In the genomic region with DNA sequence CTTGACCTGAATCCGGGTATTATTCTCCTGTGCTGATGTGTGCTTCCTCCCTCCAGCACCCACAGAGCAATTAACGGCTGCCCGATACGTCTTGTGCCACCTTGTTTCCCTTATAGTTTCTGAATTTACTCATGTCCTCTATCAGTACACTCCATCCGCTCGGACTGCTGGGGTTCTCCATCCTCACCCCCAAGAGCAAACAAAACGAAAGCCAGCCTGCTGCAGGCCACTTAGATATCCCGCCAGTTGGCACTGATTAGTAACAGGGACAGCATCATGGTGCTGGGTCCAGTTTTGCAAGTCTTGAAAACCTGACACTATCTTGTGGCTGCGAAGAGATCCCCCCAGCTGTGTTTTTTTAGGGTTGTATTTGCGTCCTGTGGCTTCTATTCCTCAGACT, we compare ENCODE assay signal across 18 cellular contexts.
DNase-seq lines count a peak whose midpoint lies in the region; ATAC-seq and TF ChIP-seq lines count a peak whose summit lies in the region.
"Had no signal": no experiment of that assay in that cellular context is flagged by ENCODE, and none has a peak within 500 bp of the region (broad histone marks: within the 10 kb centered on the region; RNA-seq: fewer than 3 reads in every experiment).

No MANE protein-coding gene starts in this region.

- H2AFZ ChIP-seq in smooth muscle cell (ENCODE audit: low read depth): no peak overlapping the region

- intact Hi-C loops in Caco-2 (cut with micrococcal nuclease; ENCODE audit: unreplicated experiment): loop anchor here (5.0 kb wide), 1 partner anchor 134 kb away; a partner anchor contains a TSS

- H3K27ac Mint-ChIP-seq in Caco-2 (ENCODE audit: unreplicated experiment) (peak overlapping the region; percentile 55), T-helper 17 cell (peak overlapping the region; percentile 82), osteocyte (ENCODE audit: unreplicated experiment) (no peak overlapping the region)
- H3K27ac Mint-ChIP-seq: activated CD4-positive, alpha-beta T cell treated with anti-CD3 and anti-CD28 coated beads, Interleukin-2, amount 10 ng/mL, durations not matched to agents 7 days and 5 days; B cell had no signal

- POLR2A ChIA-PET in Caco-2 (lab: Charles Lee): no interaction called here

- ATAC-seq in T-helper 17 cell: no peak
- ATAC-seq: gastrocnemius medialis had no signal

- H3K36me3 Mint-ChIP-seq in Caco-2 (ENCODE audit: insufficient read depth, unreplicated experiment) (peaks cover 72% of the 10 kb centered on the region), T-helper 17 cell (ENCODE audit: low read depth) (peaks cover 2% of the 10 kb centered on the region), osteocyte (ENCODE audit: unreplicated experiment) (peaks cover 10% of the 10 kb centered on the region)
- H3K36me3 Mint-ChIP-seq: activated naive CD8-positive, alpha-beta T cell had no signal

- H3K4me3 Mint-ChIP-seq in Caco-2 (ENCODE audit: unreplicated experiment) (peak overlapping the region; percentile 61), T-helper 17 cell (no peak overlapping the region), osteocyte (ENCODE audit: unreplicated experiment) (no peak overlapping the region)
- H3K4me3 Mint-ChIP-seq: activated CD4-positive, alpha-beta T cell treated with anti-CD3 and anti-CD28 coated beads, Interleukin-2, amount 10 ng/mL, durations not matched to agents 7 days and 5 days; activated naive CD8-positive, alpha-beta T cell; B cell; memory B cell had no signal

- peak; percentile 15 to 32 for TF ChIP-seq RAD21 in liver (IDR thresholded peaks at IDR 0.05)

- H3K4me1 ChIP-seq in Caco-2 (peaks cover 27% of the 10 kb centered on the region), liver (ENCODE audit: control insufficient read depth in 4 of 4, insufficient read depth in 4 of 4, low read length in 3 of 4) (peaks cover 11 to 63% (median 53%) of the 10 kb centered on the region in 4 donors), smooth muscle cell (ENCODE audit: low read depth) (peaks cover 18% of the 10 kb centered on the region)

- H3F3A ChIP-seq in smooth muscle cell (ENCODE audit: low read depth): peaks cover 18% of the 10 kb centered on the region

- H3K9ac ChIP-seq in liver (ENCODE audit: low read depth in 1 of 2, low read length in 2 of 2) (no peak overlapping the region), smooth muscle cell (ENCODE audit: low read depth) (no peak overlapping the region)

- no TSS peak for BruUV-seq in Caco-2 (replicated peaks; lab: Mats Ljungman, UMichigan)

- H3K9me3 Mint-ChIP-seq in Caco-2 (ENCODE audit: unreplicated experiment) (no peaks in the 10 kb centered on the region), osteocyte (ENCODE audit: unreplicated experiment) (no peaks in the 10 kb centered on the region)
- H3K9me3 Mint-ChIP-seq: activated CD4-positive, alpha-beta T cell treated with anti-CD3 and anti-CD28 coated beads, Interleukin-2, amount 10 ng/mL, durations not matched to agents 7 days and 5 days; memory B cell had no signal

- H3K79me2 ChIP-seq in smooth muscle cell (ENCODE audit: low read depth): peaks cover 23% of the 10 kb centered on the region

- CTCF ChIA-PET in Caco-2 (lab: Charles Lee): no interaction called here

- H3K36me3 ChIP-seq in Caco-2 (ENCODE audit: control insufficient read depth, insufficient read depth, low read length): peaks cover 8% of the 10 kb centered on the region
- peaks cover 0 to 9% (median 6%) of the 10 kb centered on the region in 4 donors for H3K36me3 ChIP-seq in liver (ENCODE audit: control insufficient read depth in 4 of 4, insufficient read depth in 3 of 4, low read depth in 1 of 4, low read length in 3 of 4)
- H3K36me3 ChIP-seq in smooth muscle cell (ENCODE audit: low read depth): no peaks in the 10 kb centered on the region

- H3K27ac ChIP-seq in liver (ENCODE audit: low read depth in 1 of 2, low read length in 2 of 2) (peak overlapping the region; percentile 83 to 85), smooth muscle cell (ENCODE audit: low read depth) (no peak overlapping the region)

- no peaks in the 10 kb centered on the region for H3K27me3 ChIP-seq in Caco-2 (replicated peaks; ENCODE audit: control insufficient read depth, insufficient read depth, low read length)
- no peaks in the 10 kb centered on the region for H3K27me3 ChIP-seq in liver (ENCODE audit: control insufficient read depth in 4 of 4, insufficient read depth in 4 of 4, low read length in 3 of 4)
- H3K27me3 ChIP-seq in smooth muscle cell (ENCODE audit: low read depth): no peaks in the 10 kb centered on the region
- H3K27me3 ChIP-seq: gastrocnemius medialis had no signal

- peaks cover 61% of the 10 kb centered on the region for H4K20me1 ChIP-seq in smooth muscle cell (ENCODE audit: low read depth)

- DNase-seq in Caco-2 (no peak), T-helper 17 cell (no peak), smooth muscle cell (lab: John Stamatoyannopoulos, UW; ENCODE audit: unreplicated experiment) (no peak), mucosa of gallbladder (ENCODE audit: low spot score) (no peak), medulla oblongata (ENCODE audit: extremely low spot score) (no peak), osteocyte (ENCODE audit: extremely low spot score, unreplicated experiment) (no peak), GM10266 (ENCODE audit: extremely low spot score) (no peak)
- DNase-seq: activated CD4-positive, alpha-beta T cell treated with anti-CD3 and anti-CD28 coated beads, Interleukin-2, amount 10 ng/mL, durations not matched to agents 7 days and 5 days; activated T-cell treated with anti-CD3 and anti-CD28 coated beads for 4 hours; DMS79 treated with DMSO at 0.1 percent for 48 hours; gastrocnemius medialis; NCI-H1436 treated with DMSO at 0.1 percent for 48 hours; NCI-H345; stimulated activated CD4-positive, alpha-beta T cell treated with anti-CD3 and anti-CD28 coated beads, Interleukin-12 subunit alpha, Interleukin-12 subunit beta, amount 100 ng/mL, for 4 hours had no signal

- H3K4me3 ChIP-seq in Caco-2 (ENCODE audit: low read depth, low read length) (no peak overlapping the region), liver (ENCODE audit: low read depth in 1 of 3, low read length in 3 of 3) (no peak overlapping the region), smooth muscle cell (no peak overlapping the region)
- H3K4me3 ChIP-seq: gastrocnemius medialis had no signal

- TF ChIP-seq CTCF in Caco-2 (IDR thresholded peaks at IDR 0.05; ENCODE audit: insufficient read depth in 1 of 2, low read depth in 1 of 2, low read length in 1 of 2, severe bottlenecking in 1 of 2, unreplicated experiment in 1 of 2) (no peak), liver (IDR thresholded peaks at IDR 0.05; ENCODE audit: low read depth, low read length, missing input control) (no peak), smooth muscle cell (IDR thresholded peaks at IDR 0.05; ENCODE audit: borderline replicate concordance, insufficient read depth, poor library complexity, severe bottlenecking) (no peak), osteocyte (IDR thresholded peaks at IDR 0.05) (no peak), GM10266 (IDR thresholded peaks at IDR 0.05; ENCODE audit: control insufficient read depth, insufficient read depth, low read depth, missing control alignments) (no peak)

- H3K9me3 ChIP-seq in Caco-2 (no peaks in the 10 kb centered on the region), T-helper 17 cell (ENCODE audit: control insufficient read depth, low read length, poor library complexity, severe bottlenecking) (no peaks in the 10 kb centered on the region), liver (ENCODE audit: control insufficient read depth in 4 of 4, low read length in 3 of 4) (no peaks in the 10 kb centered on the region), smooth muscle cell (replicated peaks; ENCODE audit: low read depth) (no peaks in the 10 kb centered on the region)
- H3K9me3 ChIP-seq: gastrocnemius medialis had no signal

- 42% methylated on average over 10 of the region's 10 CpGs for WGBS in liver
- 93% methylated on average over 10 of the region's 10 CpGs for WGBS in smooth muscle cell (ENCODE audit: low lambda C conversion rate)

- H3K27me3 Mint-ChIP-seq in Caco-2 (ENCODE audit: insufficient read depth, unreplicated experiment): no peaks in the 10 kb centered on the region
- no peaks in the 10 kb centered on the region for H3K27me3 Mint-ChIP-seq in T-helper 17 cell
- H3K27me3 Mint-ChIP-seq in osteocyte (ENCODE audit: unreplicated experiment): no peaks in the 10 kb centered on the region
- H3K27me3 Mint-ChIP-seq: activated CD4-positive, alpha-beta T cell treated with anti-CD3 and anti-CD28 coated beads, Interleukin-2, amount 10 ng/mL, durations not matched to agents 7 days and 5 days; activated naive CD8-positive, alpha-beta T cell; B cell; memory B cell had no signal

- H3K4me1 Mint-ChIP-seq in Caco-2 (ENCODE audit: low read depth, unreplicated experiment): peaks cover 42% of the 10 kb centered on the region
- peaks cover 19% of the 10 kb centered on the region for H3K4me1 Mint-ChIP-seq in T-helper 17 cell
- peaks cover 29% of the 10 kb centered on the region for H3K4me1 Mint-ChIP-seq in osteocyte (ENCODE audit: unreplicated experiment)

- H3K4me2 ChIP-seq in smooth muscle cell: peak overlapping the region; percentile 60

TF ChIP-seq in liver, 16 proteins besides CTCF, POLR2A, EP300 and RAD21:
- TF ChIP-seq TAF1 (conservative IDR thresholded peaks at IDR 0.05) (no peak), JUND (IDR thresholded peaks at IDR 0.05) (peak in 1 of 2 donors; percentile 13), HNF4G (IDR thresholded peaks at IDR 0.05) (no peak), NR2F2 (IDR thresholded peaks at IDR 0.05) (no peak), RXRA (IDR thresholded peaks at IDR 0.05) (peak in 1 of 2 donors; percentile 18), HNF4A (conservative IDR thresholded peaks at IDR 0.05) (peak; percentile 25 to 48), EGR1 (IDR thresholded peaks at IDR 0.05; ENCODE audit: low read depth in 2 of 2) (no peak), YY1 (IDR thresholded peaks at IDR 0.05) (peak; percentile 36)
- TF ChIP-seq, protein P1, sequence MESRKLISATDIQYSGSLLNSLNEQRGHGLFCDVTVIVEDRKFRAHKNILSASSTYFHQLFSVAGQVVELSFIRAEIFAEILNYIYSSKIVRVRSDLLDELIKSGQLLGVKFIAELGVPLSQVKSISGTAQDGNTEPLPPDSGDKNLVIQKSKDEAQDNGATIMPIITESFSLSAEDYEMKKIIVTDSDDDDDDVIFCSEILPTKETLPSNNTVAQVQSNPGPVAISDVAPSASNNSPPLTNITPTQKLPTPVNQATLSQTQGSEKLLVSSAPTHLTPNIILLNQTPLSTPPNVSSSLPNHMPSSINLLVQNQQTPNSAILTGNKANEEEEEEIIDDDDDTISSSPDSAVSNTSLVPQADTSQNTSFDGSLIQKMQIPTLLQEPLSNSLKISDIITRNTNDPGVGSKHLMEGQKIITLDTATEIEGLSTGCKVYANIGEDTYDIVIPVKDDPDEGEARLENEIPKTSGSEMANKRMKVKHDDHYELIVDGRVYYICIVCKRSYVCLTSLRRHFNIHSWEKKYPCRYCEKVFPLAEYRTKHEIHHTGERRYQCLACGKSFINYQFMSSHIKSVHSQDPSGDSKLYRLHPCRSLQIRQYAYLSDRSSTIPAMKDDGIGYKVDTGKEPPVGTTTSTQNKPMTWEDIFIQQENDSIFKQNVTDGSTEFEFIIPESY (IDR thresholded peaks at IDR 0.05): no peak
